18 cellular contexts compared by ENCODE assay signal in genomic region chr9:120184266-120184665, GRCh38.
DNase-seq lines count a peak whose midpoint lies in the region; ATAC-seq lines count a peak whose summit lies in the region.
"Had no signal": no experiment of that assay in that cellular context is flagged by ENCODE, and none has a peak within 500 bp of the region (broad histone marks: within the 10 kb centered on the region; RNA-seq: fewer than 3 reads in every experiment).

No MANE protein-coding gene starts in this region.

- ATAC-seq in GM19372 (IDR thresholded peaks at IDR 0.05; ENCODE audit: low read depth, unreplicated experiment) (peak; percentile 81), HG02759 (IDR thresholded peaks at IDR 0.05; ENCODE audit: unreplicated experiment) (peak; percentile 73)
- ATAC-seq: A549, HepG2, PC-3 had no signal

- DNase-seq in G401 (ENCODE audit: low spot score), result peak; percentile 87
- DNase-seq in NCI-H524 treated with DMSO at 0.1 percent for 48 hours (lab: John Stamatoyannopoulos, UW), result peak; percentile 44
- no peak for DNase-seq in NCI-H2171 treated with DMSO at 0.1 percent for 48 hours (lab: John Stamatoyannopoulos, UW)
- DNase-seq in activated T-cell treated with anti-CD3 and anti-CD28 coated beads, Interleukin-2, amount 50 U/mL, for 48 hours, result no peak
- DNase-seq in superior temporal gyrus (ENCODE audit: extremely low spot score), result no peak
- no peak for DNase-seq in posterior cingulate gyrus
- DNase-seq: H7, KG1, NCI-H1105, NCI-H1694, NCI-H226, NCI-H526, PC-3, T-helper 2 cell had no signal

- in situ Hi-C loops in G401 (cut with HindIII; ENCODE audit: low sequenced_read_pairs), result no loop called here

- intact Hi-C loops in posterior cingulate gyrus (cut with DNase I), result no loop called here

Comparison
In these comparisons a context has a peak if more than half of its experiments do, and no peak if none do; other contexts are left out.
1. DNase-seq: peak in G401 (single experiment) and NCI-H524 treated with DMSO at 0.1 percent for 48 hours (single experiment); none in NCI-H2171 treated with DMSO at 0.1 percent for 48 hours (single experiment), activated T-cell treated with anti-CD3 and anti-CD28 coated beads, Interleukin-2, amount 50 U/mL, for 48 hours (0 of 2), superior temporal gyrus (single experiment) and posterior cingulate gyrus (0 of 10).